In the genomic region with DNA sequence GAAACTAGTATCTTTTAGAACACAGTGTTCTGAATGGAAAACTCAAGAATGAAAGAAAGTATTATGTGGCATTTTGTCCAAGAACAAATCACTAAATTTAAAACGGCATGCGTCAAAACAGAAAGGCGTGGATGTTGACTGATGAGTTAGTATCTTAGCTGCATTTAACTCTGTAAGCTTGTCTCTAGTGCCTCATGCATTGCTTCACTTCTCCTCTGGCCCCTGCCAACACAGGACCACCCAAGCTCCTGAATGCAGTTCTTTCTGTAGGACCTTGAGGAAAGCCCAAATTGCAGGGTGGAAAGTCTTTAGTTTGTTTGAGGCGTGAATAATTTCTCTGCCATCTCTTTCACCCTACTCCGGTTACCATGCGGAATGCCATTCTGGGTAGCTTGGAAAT, we compare ENCODE assay signal across 22 cellular contexts.
"Had no signal": no experiment of that assay in that cellular context is flagged by ENCODE, and none has a peak within 500 bp of the region (broad histone marks: within the 10 kb centered on the region; RNA-seq: fewer than 3 reads in every experiment).

No MANE protein-coding gene starts in this region.

- DNase-seq: activated CD4-positive, alpha-beta memory T cell treated with anti-CD3 and anti-CD28 coated beads for 36 hours; activated CD4-positive, alpha-beta T cell treated with anti-CD3 and anti-CD28 coated beads for 48 hours; activated CD8-positive, alpha-beta memory T cell treated with anti-CD3 and anti-CD28 coated beads for 24 hours; activated effector memory CD4-positive, alpha-beta T cell treated with anti-CD3 and anti-CD28 coated beads, Interleukin-2, amount 50 U/mL, for 16 hours; activated naive CD4-positive, alpha-beta T cell treated with Interleukin-2 at 50 U/mL for 16 hours; activated naive CD8-positive, alpha-beta T cell treated with anti-CD3 and anti-CD28 coated beads, Interleukin-2, amount 50 U/mL, for 24 hours; activated T-cell treated with anti-CD3 and anti-CD28 coated beads, Interleukin-2, amount 50 U/mL, for 4 hours; amygdala; brain microvascular endothelial cell; KG1; NCI-H1048; NCI-H146; NCI-H187 treated with DMSO at 0.1 percent for 48 hours; NCI-H2081 treated with DMSO at 0.1 percent for 48 hours; NCI-H2171; NCI-H226; NCI-H526; NCI-H774; NK-92 treated with Interleukin-12 subunit alpha and Interleukin-12 subunit beta, amount 100 ng/mL, for 24 hours; OCI-M1; Right ventricle myocardium superior; SW 1271 had no signal
